In genomic region chr1:212284744-212285684, GRCh38 we compare ENCODE assay signal across 1 cellular context.
A peak's percentile ranks its signal among the peaks of the same experiment; 100 is the strongest.
TF ChIP-seq lines count a peak whose summit lies in the region.

PPP2R5A (plus strand) TSS chr1:212285410; CDS start chr1:212286111, 701 bp downstream.

TF ChIP-seq in HepG2, 621 proteins besides CTCF, POLR2A, EP300 and RAD21 (continued from another document and continues in another):
- TF ChIP-seq ZNF276 (CRISPR knock-in tag; IDR thresholded peaks at IDR 0.05; ENCODE audit: low read depth) (no peak), ZNF557 (CRISPR knock-in tag; IDR thresholded peaks at IDR 0.05) (0 out of 2 replicates have a peak, but pooled peaks have one; percentile 83), ZNF616 (CRISPR knock-in tag; IDR thresholded peaks at IDR 0.05; ENCODE audit: low read depth) (0 out of 2 replicates have a peak, but pooled peaks have one; percentile 28), ZNF609 (CRISPR knock-in tag; IDR thresholded peaks at IDR 0.05; ENCODE audit: borderline replicate concordance) (0 out of 2 replicates have a peak, but pooled peaks have one; percentile 20), ELK4 (CRISPR knock-in tag; IDR thresholded peaks at IDR 0.05; ENCODE audit: borderline replicate concordance) (no peak), THAP11 (CRISPR knock-in tag; IDR thresholded peaks at IDR 0.05) (peak; percentile 76), ZNF790 (CRISPR knock-in tag; IDR thresholded peaks at IDR 0.05; ENCODE audit: borderline replicate concordance) (peak; percentile 29; the same call in 1 of the 2 replicates), ZNF264 (CRISPR knock-in tag; IDR thresholded peaks at IDR 0.05) (peak; percentile 53; the same call in 1 of the 2 replicates), IRF1 (CRISPR knock-in tag; IDR thresholded peaks at IDR 0.05; ENCODE audit: low read depth) (no peak), ZNF232 (CRISPR knock-in tag; IDR thresholded peaks at IDR 0.05; ENCODE audit: borderline replicate concordance) (peak; percentile 55; the same call in 1 of the 2 replicates), PHF8 (CRISPR knock-in tag; IDR thresholded peaks at IDR 0.05) (peak; percentile 78), ZKSCAN5 (CRISPR knock-in tag; IDR thresholded peaks at IDR 0.05) (no peak), GFI1 (CRISPR knock-in tag; IDR thresholded peaks at IDR 0.05; ENCODE audit: borderline replicate concordance) (peak; percentile 56; the same call in 1 of the 2 replicates), ZBTB46 (CRISPR knock-in tag; IDR thresholded peaks at IDR 0.05; ENCODE audit: borderline replicate concordance) (peak; percentile 86; the same call in 1 of the 2 replicates), ZNF691 (CRISPR knock-in tag; IDR thresholded peaks at IDR 0.05; ENCODE audit: borderline replicate concordance, low read depth) (peak; percentile 93), PITX1 (CRISPR knock-in tag; IDR thresholded peaks at IDR 0.05) (peak; percentile 43), CCDC6 (CRISPR knock-in tag; IDR thresholded peaks at IDR 0.05) (no peak; the same call in 1 of the 2 replicates), ZNF251 (CRISPR knock-in tag; IDR thresholded peaks at IDR 0.05) (no peak), NCOR1 (IDR thresholded peaks at IDR 0.05; ENCODE audit: borderline replicate concordance, low read length) (no peak), CREB1 (IDR thresholded peaks at IDR 0.05) (peak; percentile 93), CREB1 (CRISPR knock-in tag; IDR thresholded peaks at IDR 0.05) (peak; percentile 97), ZEB1 (IDR thresholded peaks at IDR 0.05; ENCODE audit: insufficient replicate concordance, low read depth) (peak; percentile 64), AFF4 (CRISPR knock-in tag; IDR thresholded peaks at IDR 0.05) (no peak), ZFX (CRISPR knock-in tag; IDR thresholded peaks at IDR 0.05; ENCODE audit: low read depth) (peak; percentile 30; the same call in 1 of the 2 replicates), HNRNPLL (IDR thresholded peaks at IDR 0.05; ENCODE audit: low read depth, low read length, poor library complexity, severe bottlenecking) (peak; percentile 94), HOXA5 (CRISPR knock-in tag; IDR thresholded peaks at IDR 0.05) (peak; percentile 77), NFAT5 (CRISPR knock-in tag; IDR thresholded peaks at IDR 0.05) (no peak)
